ENCODE assay signal across 1 cellular context in the genomic region with DNA sequence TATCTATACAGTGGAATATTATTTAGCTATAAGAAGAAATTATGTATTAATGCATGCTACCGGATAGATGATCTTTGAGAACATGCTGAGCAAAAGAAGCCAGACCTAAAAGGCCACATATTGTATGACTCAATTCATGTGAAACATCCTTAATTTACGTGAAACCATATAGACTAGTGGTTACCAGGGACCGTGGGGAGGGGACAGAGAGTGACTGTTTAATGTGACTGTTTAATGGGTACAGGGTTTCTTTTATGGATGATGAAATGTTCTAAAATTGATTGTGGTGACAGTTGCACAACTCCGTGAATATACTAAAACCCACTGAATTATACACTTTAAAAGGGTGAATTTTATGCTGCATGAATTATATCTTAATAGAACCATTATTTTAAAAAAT.
TF ChIP-seq lines count a peak whose summit lies in the region.

No MANE protein-coding gene starts in this region.

TF ChIP-seq in SK-N-SH, 30 proteins besides CTCF, POLR2A, EP300 and RAD21 (continued from another document):
- TF ChIP-seq, protein P1, sequence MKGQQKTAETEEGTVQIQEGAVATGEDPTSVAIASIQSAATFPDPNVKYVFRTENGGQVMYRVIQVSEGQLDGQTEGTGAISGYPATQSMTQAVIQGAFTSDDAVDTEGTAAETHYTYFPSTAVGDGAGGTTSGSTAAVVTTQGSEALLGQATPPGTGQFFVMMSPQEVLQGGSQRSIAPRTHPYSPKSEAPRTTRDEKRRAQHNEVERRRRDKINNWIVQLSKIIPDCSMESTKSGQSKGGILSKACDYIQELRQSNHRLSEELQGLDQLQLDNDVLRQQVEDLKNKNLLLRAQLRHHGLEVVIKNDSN (IDR thresholded peaks at IDR 0.05; ENCODE audit: borderline replicate concordance, low read depth) = no peak
- TF ChIP-seq SMC3 (IDR thresholded peaks at IDR 0.05; ENCODE audit: low read depth, low read length) (no peak), TAF1 (IDR thresholded peaks at IDR 0.05; ENCODE audit: borderline replicate concordance, low read depth, low read length) (no peak), GATA2 (CRISPR knock-in tag; IDR thresholded peaks at IDR 0.05) (no peak), RXRA (IDR thresholded peaks at IDR 0.05; ENCODE audit: borderline replicate concordance, low read depth) (no peak), NRF1 (IDR thresholded peaks at IDR 0.05; ENCODE audit: low read depth, low read length) (no peak), FOSL2 (IDR thresholded peaks at IDR 0.05; ENCODE audit: borderline replicate concordance, low read depth) (no peak)
